In the genomic region with DNA sequence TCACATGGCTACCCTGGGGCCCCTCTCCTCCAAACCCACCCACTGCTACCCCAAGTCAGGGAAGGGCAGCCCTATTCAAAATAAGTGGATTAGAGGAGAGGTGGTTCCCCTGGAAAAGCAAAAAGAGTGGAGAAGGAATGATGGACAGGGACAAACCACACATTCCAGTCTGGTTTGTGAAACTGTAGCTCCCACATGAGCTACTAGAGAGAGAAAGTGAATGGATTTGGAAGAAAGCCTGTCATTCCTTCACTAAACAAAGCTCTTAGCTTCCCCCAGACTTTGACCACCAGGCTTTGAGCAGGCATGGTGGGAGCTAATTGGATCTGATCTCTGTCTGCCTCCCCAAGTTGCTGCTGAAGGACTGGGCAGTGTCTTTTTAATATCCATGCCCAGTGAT, we compare ENCODE assay signal across 27 cellular contexts. TPM values are rescaled to one million over a fixed set of nuclear protein-coding genes. Genes with fewer than 3 reads are reported as not detected.
DNase-seq lines count a peak whose midpoint lies in the region; ATAC-seq and TF ChIP-seq lines count a peak whose summit lies in the region.
"Had no signal": no experiment of that assay in that cellular context is flagged by ENCODE, and none has a peak within 500 bp of the region (broad histone marks: within the 10 kb centered on the region; RNA-seq: fewer than 3 reads in every experiment).

No MANE protein-coding gene starts in this region.

- H3K23ac ChIP-seq in neuronal stem cell (ENCODE audit: low read depth, low read length, poor library complexity): no peak overlapping the region

- DNase-seq in astrocyte of the hippocampus (ENCODE audit: low read depth, low spot score) (peak; percentile 72), neuronal stem cell (ENCODE audit: low spot score) (no peak), heart left ventricle (no peak)
- DNase-seq: 8988T; ACHN; BE2C; C1 segment of cervical spinal cord; CD4-positive, alpha-beta memory T cell; CD4-positive, CD25-positive, alpha-beta regulatory T cell; CD8-positive, alpha-beta memory T cell; COR-L47; DMS 273 treated with DMSO at 0.1 percent for 48 hours; DMS153; DMS53; DMS79; DND-41; EL; GDM1 had no signal

- H4K8ac ChIP-seq in neuronal stem cell (ENCODE audit: low read depth, low read length): no peak overlapping the region

- no peaks in the 10 kb centered on the region for H3K9me3 ChIP-seq in neuronal stem cell (replicated peaks in 1 of 2; ENCODE audit: control insufficient read depth in 2 of 2, insufficient read depth in 1 of 2, low read depth in 1 of 2, low read length in 2 of 2)
- peaks cover 0 to 4% (median 0%) of the 10 kb centered on the region in 12 donors for H3K9me3 ChIP-seq in heart left ventricle
- H3K9me3 ChIP-seq: BE2C had no signal

- no peak overlapping the region for H2BK120ac ChIP-seq in neuronal stem cell (ENCODE audit: low read depth, low read length)

- no peak overlapping the region for H2BK12ac ChIP-seq in neuronal stem cell (ENCODE audit: low read length)

- no peak overlapping the region for H3K4ac ChIP-seq in neuronal stem cell (ENCODE audit: low read length)

- no peaks in the 10 kb centered on the region for H3K79me1 ChIP-seq in neuronal stem cell (ENCODE audit: low read depth, low read length)

- H3K9ac ChIP-seq in neuronal stem cell (ENCODE audit: low read depth, low read length, poor library complexity): no peak overlapping the region
- H3K9ac ChIP-seq: BLaER1 had no signal

- no peak for ATAC-seq in GM21619 (IDR thresholded peaks at IDR 0.05; ENCODE audit: unreplicated experiment)
- no peak for ATAC-seq in heart left ventricle
- no peak for ATAC-seq in HG03135 (IDR thresholded peaks at IDR 0.05; ENCODE audit: unreplicated experiment)
- ATAC-seq: GM12878 had no signal

- no peak overlapping the region for H3K4me2 ChIP-seq in neuronal stem cell (ENCODE audit: insufficient read depth, low read length, poor library complexity, severe bottlenecking)
- H3K4me2 ChIP-seq: BLaER1 had no signal

- no peaks in the 10 kb centered on the region for H3K4me1 ChIP-seq in neuronal stem cell (ENCODE audit: control insufficient read depth in 2 of 2, insufficient read depth in 1 of 2, low read depth in 1 of 2, low read length in 2 of 2)
- peaks cover 0 to 10% (median 0%) of the 10 kb centered on the region in 12 donors for H3K4me1 ChIP-seq in heart left ventricle
- H3K4me1 ChIP-seq: BE2C, BLaER1 had no signal

- no peak for TF ChIP-seq POLR2A in heart left ventricle (IDR thresholded peaks at IDR 0.05)

- H3K4me3 ChIP-seq in neuronal stem cell (ENCODE audit: low read length in 2 of 2) (no peak overlapping the region), heart left ventricle (no peak overlapping the region)
- H3K4me3 ChIP-seq: BLaER1, GM12878 had no signal

- no peak for TF ChIP-seq CTCF in heart left ventricle (IDR thresholded peaks at IDR 0.05)

- peak overlapping the region; percentile 9 for H3K27ac ChIP-seq in neuronal stem cell (replicated peaks; ENCODE audit: low read length)
- H3K27ac ChIP-seq in heart left ventricle: no peak overlapping the region
- H3K27ac ChIP-seq: BLaER1 had no signal

- no peak overlapping the region for H3K18ac ChIP-seq in neuronal stem cell (ENCODE audit: low read length)

- no peak overlapping the region for H3K14ac ChIP-seq in neuronal stem cell (ENCODE audit: low read length)

- no peak overlapping the region for H2AK5ac ChIP-seq in neuronal stem cell (ENCODE audit: low read depth, low read length)

- intact Hi-C loops in heart left ventricle (cut with DNase I): no loop called here

- H3K36me3 ChIP-seq in neuronal stem cell (replicated peaks in 1 of 2; ENCODE audit: control insufficient read depth in 2 of 2, insufficient read depth in 2 of 2, low read length in 2 of 2) (no peaks in the 10 kb centered on the region), heart left ventricle (no peaks in the 10 kb centered on the region)
- H3K36me3 ChIP-seq: BE2C, BLaER1 had no signal

- H3K27me3 ChIP-seq in neuronal stem cell (ENCODE audit: control insufficient read depth in 3 of 3, insufficient read depth in 3 of 3, low read depth in 1 of 3, low read length in 3 of 3) (no peaks in the 10 kb centered on the region), heart left ventricle (no peaks in the 10 kb centered on the region)
- H3K27me3 ChIP-seq: BE2C, BLaER1 had no signal

- no peak overlapping the region for H2AFZ ChIP-seq in neuronal stem cell (ENCODE audit: low read length)

- H2BK15ac ChIP-seq in neuronal stem cell (ENCODE audit: low read length): no peak overlapping the region

- H2BK5ac ChIP-seq in neuronal stem cell (ENCODE audit: low read length): no peak overlapping the region

- no peak overlapping the region for H4K91ac ChIP-seq in neuronal stem cell (ENCODE audit: low read depth, low read length, poor library complexity)

RNA-seq across cellular contexts. Expression of a gene that starts 28.0 kb away (rescaled TPM):
- 1.3 TPM for polyA plus RNA-seq in neuronal stem cell (2013, experiment 1 of 2)
- polyA plus RNA-seq in neuronal stem cell (2013, experiment 2 of 2): 1.1 TPM
- total RNA-seq in heart left ventricle: not detected
- polyA plus RNA-seq in heart left ventricle: not detected
- total RNA-seq: CD4-positive, alpha-beta memory T cell; CD4-positive, CD25-positive, alpha-beta regulatory T cell; CD8-positive, alpha-beta memory T cell; Daoy; G401; GM12878 had no signal
- polyA plus RNA-seq: AG04450; CD4-positive, alpha-beta memory T cell; CD4-positive, CD25-positive, alpha-beta regulatory T cell; CD8-positive, alpha-beta memory T cell; GM12878 had no signal

RNA-seq across cellular contexts. Expression of a gene that starts 45.6 kb away (rescaled TPM):
- not detected for polyA plus RNA-seq in neuronal stem cell (2013, experiment 1 of 2)
- not detected for polyA plus RNA-seq in neuronal stem cell (2013, experiment 2 of 2)
- over 10,000 TPM in 8 of 9 donors, 1,000 to 10,000 TPM in 1; 9,599 to 55,783 (median 27,750) TPM for total RNA-seq in heart left ventricle
- over 10,000 TPM; 13,945 to 25,284 TPM for polyA plus RNA-seq in heart left ventricle
- total RNA-seq: A673; CD4-positive, alpha-beta memory T cell; CD4-positive, CD25-positive, alpha-beta regulatory T cell; CD8-positive, alpha-beta memory T cell; Daoy; G401 had no signal
- polyA plus RNA-seq: AG04450; CD14-positive monocyte; CD4-positive, alpha-beta memory T cell; CD4-positive, CD25-positive, alpha-beta regulatory T cell; CD8-positive, alpha-beta memory T cell had no signal
